In genomic region chr14:64811676-64812075, GRCh38 we compare ENCODE assay signal across 25 cellular contexts.
DNase-seq lines count a peak whose midpoint lies in the region; ATAC-seq and TF ChIP-seq lines count a peak whose summit lies in the region.
"Had no signal": no experiment of that assay in that cellular context is flagged by ENCODE, and none has a peak within 500 bp of the region (broad histone marks: within the 10 kb centered on the region; RNA-seq: fewer than 3 reads in every experiment).

No MANE protein-coding gene starts in this region.

- H3K9me2 ChIP-seq in PC-3 (replicated peaks; ENCODE audit: low read length): no peaks in the 10 kb centered on the region

- no peak for ATAC-seq in PC-3
- ATAC-seq in mucosa of descending colon: peak; percentile 46
- no peak for ATAC-seq in GM18909 (IDR thresholded peaks at IDR 0.05; ENCODE audit: poor library complexity, unreplicated experiment)
- ATAC-seq in HG02973 (IDR thresholded peaks at IDR 0.05; ENCODE audit: unreplicated experiment): no peak
- ATAC-seq: gastroesophageal sphincter, Panc1 had no signal

- intact Hi-C loops in PC-3 (cut with micrococcal nuclease): no loop called here
- intact Hi-C loops in mucosa of descending colon (cut with DNase I, micrococcal nuclease): no loop called here

- H3K36me3 ChIP-seq in HEK293 (ENCODE audit: control insufficient read depth in 2 of 2, insufficient read depth in 1 of 2, low read length in 2 of 2) (no peaks in the 10 kb centered on the region; a peak in 1 of 3 replicates), PC-3 (ENCODE audit: low read depth, low read length) (no peaks in the 10 kb centered on the region), mucosa of descending colon (ENCODE audit: low read depth) (no peaks in the 10 kb centered on the region)
- H3K36me3 ChIP-seq: ascending aorta; BLaER1 treated with 17β-estradiol and CSF1 and Interleukin-3, amounts not matched to agents 10 nM and 100 nM; gastroesophageal sphincter; right atrium auricular region; suprapubic skin; upper lobe of right lung had no signal

- H3K9ac ChIP-seq in PC-3 (ENCODE audit: low read length): no peak overlapping the region
- H3K9ac ChIP-seq: BLaER1 treated with 17β-estradiol and CSF1 and Interleukin-3, amounts not matched to agents 10 nM and 100 nM had no signal

- CTCF ChIA-PET in HEK293 (lab: Yijun Ruan, JAX): interaction anchor here (0.6 to 2.0 kb wide), 3 partner anchors 11 to 306 kb away, joined by 4 to 9 read pairs (median 5); no protein-coding TSS in a partner anchor
- CTCF ChIA-PET in PC-3 (lab: Charles Lee): no interaction called here

- H3K27ac ChIP-seq in HEK293 (ENCODE audit: extremely low read depth, low read depth, low read length) (no peak overlapping the region), PC-3 (ENCODE audit: low read length) (no peak overlapping the region)
- H3K27ac ChIP-seq: BLaER1 treated with 17β-estradiol and CSF1 and Interleukin-3, amounts not matched to agents 10 nM and 100 nM; gastroesophageal sphincter; right atrium auricular region; suprapubic skin; upper lobe of right lung had no signal

- no peaks in the 10 kb centered on the region for H3K9me3 ChIP-seq in HEK293 (ENCODE audit: control insufficient read depth, insufficient read depth, low read depth, low read length)
- no peaks in the 10 kb centered on the region for H3K9me3 ChIP-seq in PC-3 (ENCODE audit: low read length)
- no peaks in the 10 kb centered on the region for H3K9me3 ChIP-seq in mucosa of descending colon
- H3K9me3 ChIP-seq: ascending aorta; BLaER1 treated with 17β-estradiol and CSF1 and Interleukin-3, amounts not matched to agents 10 nM and 100 nM; gastroesophageal sphincter; right atrium auricular region; suprapubic skin; upper lobe of right lung had no signal

- H3K4me3 ChIP-seq in HEK293 (ENCODE audit: low read depth, low read length) (no peak overlapping the region), PC-3 (ENCODE audit: low read length) (no peak overlapping the region), mucosa of descending colon (no peak overlapping the region)
- H3K4me3 ChIP-seq: ascending aorta; BLaER1 treated with 17β-estradiol and CSF1 and Interleukin-3, amounts not matched to agents 10 nM and 100 nM; gastroesophageal sphincter; right atrium auricular region; smooth muscle cell; suprapubic skin; upper lobe of right lung had no signal

- H3K4me1 ChIP-seq in HEK293 (ENCODE audit: control insufficient read depth, insufficient read depth, low read length) (peaks cover 12% of the 10 kb centered on the region), PC-3 (ENCODE audit: insufficient read depth, low read length) (peaks cover 20% of the 10 kb centered on the region), mucosa of descending colon (ENCODE audit: low read depth) (no peaks in the 10 kb centered on the region)
- H3K4me1 ChIP-seq: suprapubic skin had no signal

- H2AFZ ChIP-seq in PC-3 (ENCODE audit: low read length): no peak overlapping the region

- no peaks in the 10 kb centered on the region for H4K20me1 ChIP-seq in PC-3 (ENCODE audit: low read length)
- H4K20me1 ChIP-seq: BLaER1 treated with 17β-estradiol and CSF1 and Interleukin-3, amounts not matched to agents 10 nM and 100 nM had no signal

- POLR2A ChIA-PET in HEK293 (lab: Yijun Ruan, JAX) (interaction anchor here (1.0 kb wide), 1 partner anchor 50 kb away, joined by 3 read pairs; no protein-coding TSS in a partner anchor), PC-3 (lab: Charles Lee; ENCODE audit: unreplicated experiment) (no interaction called here)

- BruUV-seq in PC-3 (replicated peaks; lab: Mats Ljungman, UMichigan): no TSS peak

- H3K79me2 ChIP-seq in PC-3 (ENCODE audit: low read length): no peaks in the 10 kb centered on the region

- peak; percentile 30 for DNase-seq in PC-3
- DNase-seq in dermis microvascular lymphatic vessel endothelial cell (ENCODE audit: low read depth in 2 of 2): peak; percentile 51 to 65
- DNase-seq in mucosa of descending colon: no peak
- DNase-seq in epidermal melanocyte (ENCODE audit: insufficient read length, low spot score): no peak
- DNase-seq in NCI-H146 treated with DMSO at 0.1 percent for 48 hours (lab: John Stamatoyannopoulos, UW; ENCODE audit: unreplicated experiment): no peak
- DNase-seq: activated CD4-positive, alpha-beta T cell treated with anti-CD3 and anti-CD28 coated beads, Interleukin-2, amount 10 ng/mL, durations not matched to agents 24 days and 14 days; activated effector memory CD4-positive, alpha-beta T cell treated with Interleukin-2 at 50 U/mL for 16 hours; activated T-cell treated with anti-CD3 and anti-CD28 coated beads, Interleukin-2, amount 50 U/mL, for 1 hour; cortex of kidney; mesenchymal stem cell; NCI-H1092; NCI-H524 treated with DMSO at 0.1 percent for 48 hours; SW 1271; T-helper 9 cell; upper lobe of right lung had no signal

- TF ChIP-seq CTCF in HEK293 (tag by site-specific recombination; IDR thresholded peaks at IDR 0.05) (no peak), PC-3 (conservative IDR thresholded peaks at IDR 0.05; ENCODE audit: low read depth, low read length) (no peak), mucosa of descending colon (IDR thresholded peaks at IDR 0.05) (no peak)

- no peaks in the 10 kb centered on the region for H3K27me3 ChIP-seq in PC-3 (ENCODE audit: low read length)
- H3K27me3 ChIP-seq: ascending aorta; BLaER1 treated with 17β-estradiol and CSF1 and Interleukin-3, amounts not matched to agents 10 nM and 100 nM; gastroesophageal sphincter; right atrium auricular region; suprapubic skin; upper lobe of right lung had no signal

- no peak overlapping the region for H3K4me2 ChIP-seq in PC-3 (ENCODE audit: low read length)
- H3K4me2 ChIP-seq: smooth muscle cell had no signal

- peaks cover 5% of the 10 kb centered on the region for H3F3A ChIP-seq in PC-3 (ENCODE audit: low read length, unreplicated experiment)

TF ChIP-seq in HEK293, 187 proteins besides CTCF, POLR2A, EP300 and RAD21:
- peak; percentile 53 for TF ChIP-seq PRDM6 (tag by site-specific recombination; IDR thresholded peaks at IDR 0.05)
- no peak for TF ChIP-seq ZBTB20 (tag by site-specific recombination; IDR thresholded peaks at IDR 0.05)

Comparison
In these comparisons a context has a peak if more than half of its experiments do, and no peak if none do; other contexts are left out.
1. DNase-seq: peak in PC-3 (single experiment) and dermis microvascular lymphatic vessel endothelial cell (2 of 2); none in mucosa of descending colon (0 of 3), epidermal melanocyte (single experiment) and NCI-H146 treated with DMSO at 0.1 percent for 48 hours (single experiment).